ENCODE assay signal across 32 cellular contexts in genomic region chr11:77119531-77119936, GRCh38. TPM values are rescaled to one million over a fixed set of nuclear protein-coding genes. Genes with fewer than 3 reads are reported as not detected.
"Had no signal": no experiment of that assay in that cellular context is flagged by ENCODE, and none has a peak within 500 bp of the region (broad histone marks: within the 10 kb centered on the region; RNA-seq: fewer than 3 reads in every experiment).

No MANE protein-coding gene starts in this region.

- H3K4me1 ChIP-seq: ascending aorta, breast epithelium had no signal

- H3K4me3 ChIP-seq: ascending aorta, breast epithelium, cardiac muscle cell, coronary artery, dorsolateral prefrontal cortex had no signal

- H3K27ac ChIP-seq: ascending aorta, breast epithelium, cardiac muscle cell, coronary artery, dorsolateral prefrontal cortex had no signal

- H3K36me3 ChIP-seq: breast epithelium, cardiac muscle cell had no signal

- H3K9me3 ChIP-seq: ascending aorta, breast epithelium had no signal

- H3K27me3 ChIP-seq: ascending aorta, breast epithelium, cardiac muscle cell, dorsolateral prefrontal cortex had no signal

- ATAC-seq: activated CD4-positive, alpha-beta T cell treated with anti-CD3 and anti-CD28 coated beads for 36 hours; activated CD8-positive, alpha-beta memory T cell treated with anti-CD3 and anti-CD28 coated beads, Interleukin-2, amount 10 ng/mL, durations not matched to agents 7 days and 5 days; activated CD8-positive, alpha-beta T cell treated with anti-CD3 and anti-CD28 coated beads, Interleukin-2, amount 10 ng/mL, durations not matched to agents 7 days and 5 days; activated naive CD4-positive, alpha-beta T cell treated with anti-CD3 and anti-CD28 coated beads, Interleukin-2, amount 50 U/mL, for 72 hours; esophagus mucosa had no signal

- DNase-seq: activated CD4-positive, alpha-beta memory T cell treated with anti-CD3 and anti-CD28 coated beads for 36 hours; activated CD4-positive, alpha-beta T cell treated with anti-CD3 and anti-CD28 coated beads for 36 hours; activated CD4-positive, alpha-beta T cell treated with anti-CD3 and anti-CD28 coated beads, Interleukin-2, amount 10 ng/mL, durations not matched to agents 24 days and 14 days; activated CD4-positive, CD25-positive, alpha-beta regulatory T cell; activated CD4-positive, CD25-positive, alpha-beta regulatory T cell treated with anti-CD3 and anti-CD28 coated beads, Interleukin-2, amount 50 U/mL, for 72 hours; activated CD8-positive, alpha-beta memory T cell treated with anti-CD3 and anti-CD28 coated beads, Interleukin-2, amount 10 ng/mL, durations not matched to agents 7 days and 5 days; activated CD8-positive, alpha-beta memory T cell treated with anti-CD3 and anti-CD28 coated beads, Interleukin-2, amount 50 U/mL, for 4 hours; activated CD8-positive, alpha-beta T cell treated with anti-CD3 and anti-CD28 coated beads, Interleukin-2, amount 10 ng/mL, durations not matched to agents 7 days and 5 days; activated effector memory CD4-positive, alpha-beta T cell treated with anti-CD3 and anti-CD28 coated beads, Interleukin-2, amount 50 U/mL, for 16 hours; activated naive CD4-positive, alpha-beta T cell; activated naive CD4-positive, alpha-beta T cell treated with anti-CD3 and anti-CD28 coated beads, Interleukin-2, amount 10 ng/mL, durations not matched to agents 7 days and 5 days; activated naive CD8-positive, alpha-beta T cell treated with anti-CD3 and anti-CD28 coated beads, Interleukin-2, amount 10 ng/mL, durations not matched to agents 7 days and 5 days; activated T-cell treated with anti-CD3 and anti-CD28 coated beads, Interleukin-2, amount 50 U/mL, for 1 hour; activated T-cell treated with anti-CD3 and anti-CD28 coated beads, Interleukin-2, amount 50 U/mL, for 48 hours; dorsolateral prefrontal cortex; effector memory CD4-positive, alpha-beta T cell; endodermal cell; foreskin fibroblast; T-helper 2 cell had no signal

- FAIRE-seq: frontal cortex had no signal

RNA-seq across cellular contexts. Expression of gene MYO7A, which starts 8.5 kb away (rescaled TPM):
- total RNA-seq: activated CD8-positive, alpha-beta T cell treated with anti-CD3 and anti-CD28 coated beads, Interleukin-2, amount 10 ng/mL, durations not matched to agents 7 days and 5 days had no signal

RNA-seq across cellular contexts. Expression of gene OMP, which starts 16.9 kb away (rescaled TPM):
- total RNA-seq: activated CD4-positive, alpha-beta memory T cell treated with anti-CD3 and anti-CD28 coated beads for 36 hours; activated CD4-positive, alpha-beta T cell treated with anti-CD3 and anti-CD28 coated beads for 36 hours; activated CD4-positive, alpha-beta T cell treated with anti-CD3 and anti-CD28 coated beads, Interleukin-2, amount 10 ng/mL, durations not matched to agents 24 days and 14 days; activated CD8-positive, alpha-beta memory T cell treated with anti-CD3 and anti-CD28 coated beads for 36 hours; activated CD8-positive, alpha-beta memory T cell treated with anti-CD3 and anti-CD28 coated beads, Interleukin-2, amount 10 ng/mL, durations not matched to agents 7 days and 5 days; activated CD8-positive, alpha-beta T cell treated with anti-CD3 and anti-CD28 coated beads, Interleukin-2, amount 10 ng/mL, durations not matched to agents 7 days and 5 days; activated naive CD4-positive, alpha-beta T cell treated with anti-CD3 and anti-CD28 coated beads, Interleukin-2, amount 50 U/mL, for 72 hours; activated naive CD8-positive, alpha-beta T cell treated with anti-CD3 and anti-CD28 coated beads, Interleukin-2, amount 10 ng/mL, durations not matched to agents 7 days and 5 days; activated T-helper 1 cell treated with anti-CD3 and anti-CD28 coated beads, Interleukin-12 subunit alpha, Interleukin-12 subunit beta, Interleukin-2, Interleukin-4 antibody, amounts not matched to agents 30 ng/mL and 10 ng/mL and 1 ng/mL, durations not matched to agents 14 hours and 24 hours and 36 hours; activated T-helper 2 cell treated with anti-CD3 and anti-CD28 coated beads, Interferon-gamma antibody, Interleukin-2, Interleukin-4, amounts not matched to agents 10 μg/mL and 5 μg/mL and 100 μg/mL, durations not matched to agents 14 hours and 24 hours and 36 hours; ascending aorta; breast epithelium; cardiac muscle cell; epithelial cell of proximal tubule; esophagus mucosa; frontal cortex; glomerular endothelial cell; T-helper 1 cell treated with Interleukin-12 subunit alpha and Interleukin-12 subunit beta and Interleukin-4 antibody, amounts not matched to agents 30 ng/mL and 1 ng/mL, for 36 hours had no signal
- polyA plus RNA-seq: cardiac muscle cell had no signal
